In the genomic region with DNA sequence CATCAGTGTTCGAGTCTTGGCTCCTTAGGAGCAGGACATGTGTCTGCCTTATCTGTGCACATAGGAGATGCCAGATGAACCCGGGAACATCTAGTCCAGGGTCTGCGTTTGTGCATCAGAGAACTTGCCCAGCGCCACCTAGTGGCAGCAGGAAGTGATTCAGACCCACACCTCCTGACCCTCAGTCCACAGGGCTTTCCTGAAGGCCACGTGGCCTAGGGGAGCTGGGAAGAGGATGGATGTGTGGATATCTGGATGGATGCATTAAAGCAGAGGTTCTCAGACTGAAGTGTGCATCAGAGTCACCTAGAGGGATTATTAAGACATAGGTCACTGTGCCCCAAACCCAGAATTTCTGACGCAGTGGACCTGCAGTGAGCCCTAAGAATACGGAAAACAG, we compare ENCODE assay signal across 8 cellular contexts. TPM values are rescaled to one million over a fixed set of nuclear protein-coding genes. Genes with fewer than 3 reads are reported as not detected.
A peak's percentile ranks its signal among the peaks of the same experiment; 100 is the strongest.
DNase-seq lines count a peak whose midpoint lies in the region; ATAC-seq and TF ChIP-seq lines count a peak whose summit lies in the region.

No MANE protein-coding gene starts in this region.

- in situ Hi-C loops in KBM-7 (cut with MboI; ENCODE audit: low pct_unique_long_range_greater_than_20kb, low sequenced_read_pairs), result no loop called here

- intact Hi-C loops in MCF 10A (cut with micrococcal nuclease), result loop anchor here (1.0 kb wide), 1 partner anchor 453 kb away; no protein-coding TSS in a partner anchor

- peak; percentile 54 for DNase-seq in A172 (ENCODE audit: low spot score)
- DNase-seq in KBM-7, result peak; percentile 32
- DNase-seq in T follicular helper cell (ENCODE audit: low read depth), result peak; percentile 6
- DNase-seq in MCF 10A (ENCODE audit: unreplicated experiment), result peak; percentile 72
- peak; percentile 82 for DNase-seq in left kidney (ENCODE audit: low read depth, low spot score)
- DNase-seq in stimulated activated CD8-positive, alpha-beta memory T cell treated with anti-CD3 and anti-CD28 coated beads, Interleukin-4, amount 100 ng/mL, for 24 hours (ENCODE audit: low read depth), result peak; percentile 6

- POLR2A ChIA-PET in MCF 10A (lab: Yijun Ruan, JAX), result interaction anchor here (0.6 to 0.7 kb wide), 2 partner anchors 39 to 125 kb away, joined by 3 to 4 read pairs; no protein-coding TSS in a partner anchor

- no peak overlapping the region for H3K27ac Mint-ChIP-seq in MCF 10A (ENCODE audit: low read depth, unreplicated experiment)

- H3K36me3 Mint-ChIP-seq in MCF 10A (ENCODE audit: insufficient read depth, unreplicated experiment), result no peaks in the 10 kb centered on the region

- H3K4me1 Mint-ChIP-seq in MCF 10A (ENCODE audit: insufficient read depth, unreplicated experiment), result no peaks in the 10 kb centered on the region

- no TSS peak for BruUV-seq in MCF 10A (replicated peaks; lab: Mats Ljungman, UMichigan)

- CTCF ChIA-PET in MCF 10A (lab: Yijun Ruan, JAX), result interaction anchor here (0.7 to 3.0 kb wide), 19 partner anchors 10 to 496 kb away, joined by 3 to 25 read pairs (median 4); no protein-coding TSS in a partner anchor

- no peaks in the 10 kb centered on the region for H3K9me3 Mint-ChIP-seq in MCF 10A (ENCODE audit: unreplicated experiment)

- ATAC-seq in HG02884 (IDR thresholded peaks at IDR 0.05; ENCODE audit: unreplicated experiment), result no peak

- no peaks in the 10 kb centered on the region for H3K27me3 Mint-ChIP-seq in MCF 10A (ENCODE audit: insufficient read depth, unreplicated experiment)

- H3K4me3 Mint-ChIP-seq in MCF 10A (ENCODE audit: unreplicated experiment), result no peak overlapping the region

- peak; percentile 87 for TF ChIP-seq CTCF in GM12874 (IDR thresholded peaks at IDR 0.05; ENCODE audit: insufficient read depth, low read depth, low read length)
- TF ChIP-seq CTCF in MCF 10A (IDR thresholded peaks at IDR 0.05; ENCODE audit: unreplicated experiment), result peak; percentile 85

RNA-seq across cellular contexts. Expression of gene CAPN8, which starts 37.3 kb away (rescaled TPM):
- not detected in 2 replicates for total RNA-seq in A172 (2014; rRNA removed; shearing (Covaris generic))
- 1.0 and 5.7 TPM in 2 replicates for total RNA-seq in MCF 10A (2022)

Comparison
In these comparisons a context has a peak if more than half of its experiments do, and no peak if none do; other contexts are left out.
1. DNase-seq: peak in every context shown above with its lines; median percentile 82 in left kidney; 72 in MCF 10A; 54 in A172; 32 in KBM-7; 6 in T follicular helper cell; 6 in stimulated activated CD8-positive, alpha-beta memory T cell treated with anti-CD3 and anti-CD28 coated beads, Interleukin-4, amount 100 ng/mL, for 24 hours.